19 cellular contexts compared by ENCODE assay signal in genomic region chr1:37948841-37949240, GRCh38.
"Had no signal": no experiment of that assay in that cellular context is flagged by ENCODE, and none has a peak within 500 bp of the region (broad histone marks: within the 10 kb centered on the region; RNA-seq: fewer than 3 reads in every experiment).

No MANE protein-coding gene starts in this region.

- H3K27me3 Mint-ChIP-seq: activated B cell treated with CpG ODN at 0.5 μM for 24 hours; activated CD4-positive, alpha-beta T cell treated with anti-CD3 and anti-CD28 coated beads for 36 hours; activated naive CD4-positive, alpha-beta T cell treated with anti-CD3 and anti-CD28 coated beads, Interleukin-2, amount 10 ng/mL, durations not matched to agents 7 days and 5 days; naive thymus-derived CD4-positive, alpha-beta T cell had no signal

- H3K9me3 ChIP-seq: body of pancreas, left ventricle myocardium inferior, prostate gland, stomach, vagina had no signal

- H3K36me3 Mint-ChIP-seq: activated naive CD4-positive, alpha-beta T cell treated with anti-CD3 and anti-CD28 coated beads, Interleukin-2, amount 10 ng/mL, durations not matched to agents 7 days and 5 days had no signal

- H3K4me3 ChIP-seq: body of pancreas, cardiac muscle cell, left ventricle myocardium inferior, prostate gland, stomach, vagina had no signal

- H3K4me3 Mint-ChIP-seq: activated B cell treated with CpG ODN at 0.5 μM for 24 hours; activated CD4-positive, alpha-beta T cell treated with anti-CD3 and anti-CD28 coated beads for 36 hours; activated naive CD4-positive, alpha-beta T cell treated with anti-CD3 and anti-CD28 coated beads, Interleukin-2, amount 10 ng/mL, durations not matched to agents 7 days and 5 days; naive thymus-derived CD4-positive, alpha-beta T cell had no signal

- H3K27me3 ChIP-seq: body of pancreas, cardiac muscle cell, stomach, vagina had no signal

- H3K27ac Mint-ChIP-seq: activated B cell treated with CpG ODN at 0.5 μM for 24 hours; activated CD4-positive, alpha-beta T cell treated with anti-CD3 and anti-CD28 coated beads for 36 hours; activated naive CD4-positive, alpha-beta T cell treated with anti-CD3 and anti-CD28 coated beads, Interleukin-2, amount 10 ng/mL, durations not matched to agents 7 days and 5 days; naive thymus-derived CD4-positive, alpha-beta T cell had no signal

- H3K4me1 ChIP-seq: prostate gland had no signal

- H3K9me3 Mint-ChIP-seq: activated B cell treated with CpG ODN at 0.5 μM for 24 hours; activated naive CD4-positive, alpha-beta T cell treated with anti-CD3 and anti-CD28 coated beads, Interleukin-2, amount 10 ng/mL, durations not matched to agents 7 days and 5 days; naive thymus-derived CD4-positive, alpha-beta T cell had no signal

- H3K36me3 ChIP-seq: cardiac muscle cell, prostate gland had no signal

- ATAC-seq: activated CD4-positive, alpha-beta T cell treated with anti-CD3 and anti-CD28 coated beads for 36 hours; body of pancreas; esophagus mucosa; naive thymus-derived CD4-positive, alpha-beta T cell had no signal

- H3K27ac ChIP-seq: body of pancreas, cardiac muscle cell, left ventricle myocardium inferior, prostate gland, stomach, vagina had no signal

- DNase-seq: activated B cell treated with CpG ODN at 0.5 μM for 24 hours; activated CD4-positive, alpha-beta T cell treated with anti-CD3 and anti-CD28 coated beads for 36 hours; activated CD4-positive, alpha-beta T cell treated with anti-CD3 and anti-CD28 coated beads, Interleukin-2, amount 50 U/mL, for 4 hours; activated CD8-positive, alpha-beta memory T cell treated with anti-CD3 and anti-CD28 coated beads, Interleukin-2, amount 50 U/mL, for 48 hours; activated naive CD4-positive, alpha-beta T cell treated with anti-CD3 and anti-CD28 coated beads, Interleukin-2, amount 10 ng/mL, durations not matched to agents 7 days and 5 days; activated T-cell treated with anti-CD3 and anti-CD28 coated beads, Interleukin-2, amount 50 U/mL, for 48 hours; anterior cingulate cortex; body of pancreas; effector memory CD4-positive, alpha-beta T cell; hippocampal formation; left ventricle myocardium inferior; naive thymus-derived CD4-positive, alpha-beta T cell; stimulated activated CD4-positive, alpha-beta T cell treated with anti-CD3 and anti-CD28 coated beads, Interleukin-4, amount 100 ng/mL, for 24 hours; stomach; T-helper 9 cell had no signal
